In the genomic region with DNA sequence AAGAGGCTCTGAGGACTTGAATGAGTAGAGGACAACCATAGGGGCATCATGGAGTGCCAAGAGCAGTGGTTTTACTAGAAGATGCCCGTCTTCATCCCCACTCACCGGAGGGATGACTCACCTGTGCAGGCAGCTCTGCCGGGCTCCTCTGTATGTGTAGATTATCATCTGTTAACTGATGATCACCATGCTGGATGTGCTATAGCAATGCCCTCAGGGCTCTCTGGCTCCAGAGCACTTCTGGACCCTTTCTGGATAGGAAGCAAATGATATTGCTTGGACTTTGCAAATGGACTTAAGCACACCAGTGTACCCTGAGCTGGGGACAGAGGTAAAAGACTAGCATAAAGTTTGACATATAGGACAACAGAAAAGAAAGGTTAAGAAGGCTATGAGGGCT, we compare ENCODE assay signal across 25 cellular contexts. TPM values are rescaled to one million over a fixed set of nuclear protein-coding genes. Genes with fewer than 3 reads are reported as not detected.
DNase-seq lines count a peak whose midpoint lies in the region; ATAC-seq, FAIRE-seq and TF ChIP-seq lines count a peak whose summit lies in the region.
"Had no signal": no experiment of that assay in that cellular context is flagged by ENCODE, and none has a peak within 500 bp of the region (broad histone marks: within the 10 kb centered on the region; RNA-seq: fewer than 3 reads in every experiment).

No MANE protein-coding gene starts in this region.

- H3K36me3 Mint-ChIP-seq in WTC11 = no peaks in the 10 kb centered on the region
- H3K36me3 Mint-ChIP-seq: IgD-negative memory B cell, type B pancreatic cell had no signal

- H3K27me3 ChIP-seq in HepG2 (ENCODE audit: control insufficient read depth in 1 of 2, insufficient read depth in 2 of 2, low read length in 2 of 2) (no peaks in the 10 kb centered on the region), right lobe of liver (no peaks in the 10 kb centered on the region), body of pancreas (no peaks in the 10 kb centered on the region), lower lobe of right lung (ENCODE audit: low read depth) (no peaks in the 10 kb centered on the region)
- H3K27me3 ChIP-seq: BLaER1 treated with 17β-estradiol and CSF1 and Interleukin-3, amounts not matched to agents 10 nM and 100 nM; gastrocnemius medialis had no signal

- no TSS peak for BruUV-seq in HepG2 (replicated peaks; lab: Mats Ljungman, UMichigan)

- H2AFZ ChIP-seq in HepG2 (ENCODE audit: low read length) = no peak overlapping the region

- 96% methylated on average over 3 of the region's 3 CpGs for WGBS in HepG2 (ENCODE audit: low lambda C conversion rate)
- no CpG with 5 or more reads among the region's 3 CpGs for WGBS in right lobe of liver (ENCODE audit: insufficient coverage, low coverage, low lambda C conversion rate, missing lambda C conversion rate)
- 77 to 78% methylated on average over 3 of the region's 3 CpGs for WGBS in body of pancreas, 2 donors

- no peak for FAIRE-seq in HepG2 (lab: Jason Lieb, UNC)

- H3K9ac ChIP-seq in HepG2 (ENCODE audit: insufficient read depth, low read depth, low read length) = peak overlapping the region; percentile 60
- H3K9ac ChIP-seq: BLaER1 treated with 17β-estradiol and CSF1 and Interleukin-3, amounts not matched to agents 10 nM and 100 nM had no signal

- H3K9me3 ChIP-seq in HepG2 (ENCODE audit: low read length) = no peaks in the 10 kb centered on the region
- no peaks in the 10 kb centered on the region for H3K9me3 ChIP-seq in right lobe of liver
- H3K9me3 ChIP-seq in body of pancreas = no peaks in the 10 kb centered on the region
- no peaks in the 10 kb centered on the region for H3K9me3 ChIP-seq in lower lobe of right lung
- H3K9me3 ChIP-seq: gastrocnemius medialis had no signal

- no peak overlapping the region for H3K27ac Mint-ChIP-seq in WTC11
- H3K27ac Mint-ChIP-seq: IgD-negative memory B cell, nephron progenitor cell had no signal

- H3K4me2 ChIP-seq in HepG2 (ENCODE audit: low read depth, low read length) = no peak overlapping the region

- POLR2A ChIA-PET in HepG2 (lab: Yijun Ruan, JAX) (interaction anchor here (2.8 to 3.1 kb wide), 2 partner anchors 11 to 17 kb away, joined by 16 to 42 read pairs; a partner anchor contains a TSS), WTC11 (lab: Charles Lee) (no interaction called here)

- H3K4me3 Mint-ChIP-seq in WTC11 = no peak overlapping the region
- H3K4me3 Mint-ChIP-seq: IgD-negative memory B cell; nephron progenitor cell; stimulated activated naive CD8-positive, alpha-beta T cell treated with anti-CD3 and anti-CD28 coated beads, Interleukin-15, amount 100 ng/mL, for 72 hours; type B pancreatic cell had no signal

- peaks cover 6% of the 10 kb centered on the region; the same call in 1 of the 2 replicates for H3K9me3 Mint-ChIP-seq in WTC11
- H3K9me3 Mint-ChIP-seq: IgD-negative memory B cell, type B pancreatic cell had no signal

- ATAC-seq in HepG2 = no peak
- no peak for ATAC-seq in right lobe of liver
- no peak for ATAC-seq in body of pancreas
- ATAC-seq in lower lobe of right lung = no peak
- ATAC-seq in GM18907 (IDR thresholded peaks at IDR 0.05; ENCODE audit: unreplicated experiment) = no peak
- no peak for ATAC-seq in WTC11
- ATAC-seq: gastrocnemius medialis; left colon; stimulated activated naive CD8-positive, alpha-beta T cell treated with anti-CD3 and anti-CD28 coated beads, Interleukin-15, amount 100 ng/mL, for 72 hours had no signal

- H3K4me1 ChIP-seq in HepG2 (ENCODE audit: insufficient read depth, low read length) (peaks cover 67% of the 10 kb centered on the region), right lobe of liver (peaks cover 0 to 18% (median 4%) of the 10 kb centered on the region in 4 donors), body of pancreas (peaks cover 44% of the 10 kb centered on the region), lower lobe of right lung (peaks cover 35% of the 10 kb centered on the region)

- H3K27me3 Mint-ChIP-seq in WTC11 (ENCODE audit: low read depth) = no peaks in the 10 kb centered on the region
- H3K27me3 Mint-ChIP-seq: IgD-negative memory B cell; stimulated activated naive CD8-positive, alpha-beta T cell treated with anti-CD3 and anti-CD28 coated beads, Interleukin-15, amount 100 ng/mL, for 72 hours; type B pancreatic cell had no signal

- TF ChIP-seq EP300 in HepG2 (IDR thresholded peaks at IDR 0.05; ENCODE audit: low read depth in 2 of 2, low read length in 2 of 2) = no peak
- TF ChIP-seq EP300 in HepG2 (CRISPR knock-in tag; IDR thresholded peaks at IDR 0.05; ENCODE audit: borderline replicate concordance) = no peak

- no peaks in the 10 kb centered on the region for H3K4me1 Mint-ChIP-seq in WTC11
- H3K4me1 Mint-ChIP-seq: nephron progenitor cell had no signal

- in situ Hi-C loops in HepG2 (cut with HindIII; ENCODE audit: extremely low pct_ligation_motif_present, low pct_unique_long_range_greater_than_20kb) = no loop called here

- H3K79me2 ChIP-seq in HepG2 (ENCODE audit: insufficient read depth, low read length) = peaks cover 20% of the 10 kb centered on the region

- no peak for TF ChIP-seq POLR2A in HepG2 (IDR thresholded peaks at IDR 0.05; ENCODE audit: insufficient read depth in 1 of 2, low read depth in 2 of 2, low read length in 2 of 2)
- TF ChIP-seq POLR2A in right lobe of liver (IDR thresholded peaks at IDR 0.05) = no peak
- no peak for TF ChIP-seq POLR2A in body of pancreas (IDR thresholded peaks at IDR 0.05)

- intact Hi-C loops in HepG2 (cut with micrococcal nuclease; ENCODE audit: unreplicated experiment) (loop anchor here (2.0 kb wide), 2 partner anchors 103 to 337 kb away; no protein-coding TSS in a partner anchor), right lobe of liver (cut with DNase I) (no loop called here), body of pancreas (cut with DNase I) (no loop called here), lower lobe of right lung (cut with DNase I) (no loop called here)

- no peaks in the 10 kb centered on the region for H4K20me1 ChIP-seq in HepG2 (ENCODE audit: insufficient read depth, low read length)
- H4K20me1 ChIP-seq: BLaER1 treated with 17β-estradiol and CSF1 and Interleukin-3, amounts not matched to agents 10 nM and 100 nM had no signal

- DNase-seq in HepG2 (ENCODE audit: low spot score) = no peak
- no peak for DNase-seq in right lobe of liver
- no peak for DNase-seq in body of pancreas
- DNase-seq in lower lobe of right lung = no peak
- DNase-seq in WTC11 (ENCODE audit: low spot score) = no peak
- DNase-seq in putamen (ENCODE audit: low spot score) = no peak
- DNase-seq in cerebellar nuclear complex (lab: John Stamatoyannopoulos, UW) = no peak
- DNase-seq: activated CD4-positive, alpha-beta T cell treated with anti-CD3 and anti-CD28 coated beads, Interleukin-2, amount 50 U/mL, for 4 hours; activated gamma-delta T cell; amniotic stem cell; caudate nucleus; gastrocnemius medialis; GDM1; left colon; MM.1S; NCI-H1436 treated with DMSO at 0.1 percent for 48 hours; NCI-H526 treated with DMSO at 0.1 percent for 48 hours; nephron progenitor cell; SIG-M5; stimulated activated CD4-positive, alpha-beta T cell treated with anti-CD3 and anti-CD28 coated beads, Interleukin-2, amount 100 ng/mL, for 48 hours; stimulated activated naive CD8-positive, alpha-beta T cell treated with anti-CD3 and anti-CD28 coated beads, Interleukin-15, amount 100 ng/mL, for 72 hours had no signal

- no peak for TF ChIP-seq CTCF in HepG2 (CRISPR knock-in tag; IDR thresholded peaks at IDR 0.05)
- no peak for TF ChIP-seq CTCF in right lobe of liver (IDR thresholded peaks at IDR 0.05)
- no peak for TF ChIP-seq CTCF in body of pancreas (IDR thresholded peaks at IDR 0.05)
- no peak for TF ChIP-seq CTCF in lower lobe of right lung (IDR thresholded peaks at IDR 0.05)
- TF ChIP-seq CTCF in WTC11 (IDR thresholded peaks at IDR 0.05) = no peak

- H3K27ac ChIP-seq in HepG2 (ENCODE audit: extremely low read length, insufficient read depth, low read length) = peak overlapping the region; percentile 98
- H3K27ac ChIP-seq in right lobe of liver = peak overlapping the region in 1 of 3 donors; percentile 84
- peak overlapping the region; percentile 84 to 91 (median 88) for H3K27ac ChIP-seq in body of pancreas
- peak overlapping the region; percentile 61 for H3K27ac ChIP-seq in lower lobe of right lung
- H3K27ac ChIP-seq: BLaER1 treated with 17β-estradiol and CSF1 and Interleukin-3, amounts not matched to agents 10 nM and 100 nM; gastrocnemius medialis had no signal

- CTCF ChIA-PET in HepG2 (lab: Yijun Ruan, JAX; ENCODE audit: low intra/inter-chr PET ratio, low total read pairs) = no interaction called here
- CTCF ChIA-PET in WTC11 (lab: Charles Lee) = no interaction called here

- no peak overlapping the region for H3K4me3 ChIP-seq in HepG2 (replicated peaks in 1 of 3; ENCODE audit: insufficient read depth in 1 of 3, low read depth in 2 of 3, low read length in 3 of 3)
- no peak overlapping the region for H3K4me3 ChIP-seq in right lobe of liver
- no peak overlapping the region for H3K4me3 ChIP-seq in body of pancreas
- H3K4me3 ChIP-seq in lower lobe of right lung = no peak overlapping the region
- H3K4me3 ChIP-seq: BLaER1 treated with 17β-estradiol and CSF1 and Interleukin-3, amounts not matched to agents 10 nM and 100 nM; gastrocnemius medialis had no signal

- TF ChIP-seq RAD21 in HepG2 (CRISPR knock-in tag; IDR thresholded peaks at IDR 0.05) = no peak

- no peaks in the 10 kb centered on the region for H3K36me3 ChIP-seq in HepG2 (replicated peaks in 1 of 2; ENCODE audit: control insufficient read depth in 1 of 2, insufficient read depth in 2 of 2, low read length in 2 of 2)
- H3K36me3 ChIP-seq in right lobe of liver = no peaks in the 10 kb centered on the region
- H3K36me3 ChIP-seq in body of pancreas (replicated peaks in 1 of 2; ENCODE audit: insufficient read depth in 1 of 2, low read depth in 2 of 2) = no peaks in the 10 kb centered on the region
- H3K36me3 ChIP-seq in lower lobe of right lung = no peaks in the 10 kb centered on the region
- H3K36me3 ChIP-seq: BLaER1 treated with 17β-estradiol and CSF1 and Interleukin-3, amounts not matched to agents 10 nM and 100 nM; gastrocnemius medialis had no signal

RNA-seq across cellular contexts. Expression of a gene that starts 10.2 kb away (rescaled TPM):
- total RNA-seq in HepG2 (2016; rRNA removed; fragmentation: Illumina TruSeq; extraction: Trizol) (68.1 and 82.2 TPM in 2 replicates), right lobe of liver (10 to 100 TPM; 24.9 to 52.6 (median 45.5) TPM), body of pancreas (100 to 1,000 TPM in 1 of 2 donors, 10 to 100 TPM in 1; 91.8 to 143 TPM), lower lobe of right lung (289 TPM), WTC11 (2021) (6.7 to 9.6 TPM (median 7.7 TPM) in 3 replicates)
- 25.9 and 27.4 TPM in 2 replicates for total RNA-seq in HepG2 (2016; cell fraction: cytosol; rRNA removed; fragmentation: Illumina TruSeq; extraction: Trizol; ENCODE audit: low read depth)
- total RNA-seq in HepG2 (2016; cell fraction: insoluble cytoplasmic fraction; rRNA removed; fragmentation: Illumina TruSeq; extraction: Trizol) = 66.0 and 82.3 TPM in 2 replicates
- 67.6 and 68.8 TPM in 2 replicates for total RNA-seq in HepG2 (2016; cell fraction: membrane; rRNA removed; fragmentation: Illumina TruSeq; extraction: Trizol)
- total RNA-seq in HepG2 (2016; cell fraction: nucleus; rRNA removed; fragmentation: Illumina TruSeq; extraction: Trizol) = 134 and 135 TPM in 2 replicates
- polyA plus RNA-seq in HepG2 (2011; rRNA removed) = 187 and 204 TPM in 2 replicates
- polyA plus RNA-seq in HepG2 (2011; cell fraction: cytosol; rRNA removed) = 141 and 194 TPM in 2 replicates
- 105 and 123 TPM in 2 replicates for polyA plus RNA-seq in HepG2 (2011; cell fraction: nucleus; rRNA removed)
- 125 and 162 TPM in 2 replicates for polyA plus RNA-seq in HepG2 (2012)
- polyA plus RNA-seq in HepG2 (2016; cell fraction: cytosol; fragmentation: Illumina TruSeq; extraction: Trizol; ENCODE audit: low read depth) = 8.6 and 9.7 TPM in 2 replicates
- polyA plus RNA-seq in HepG2 (2016; cell fraction: insoluble cytoplasmic fraction; fragmentation: Illumina TruSeq; extraction: Trizol; ENCODE audit: low read depth) = 68.0 and 70.0 TPM in 2 replicates
- polyA plus RNA-seq in HepG2 (2016; cell fraction: membrane; fragmentation: Illumina TruSeq; extraction: Trizol; ENCODE audit: low read depth) = 38.2 and 38.9 TPM in 2 replicates
- 134 and 138 TPM in 2 replicates for polyA plus RNA-seq in HepG2 (2016; cell fraction: nucleus; fragmentation: Illumina TruSeq; extraction: Trizol; ENCODE audit: insufficient read depth, low read depth)
- 24.1 and 399 TPM in 2 replicates for polyA minus RNA-seq in HepG2 (2011; rRNA and poly(A)+ RNA removed; ENCODE audit: low replicate concordance)
- 188 and 237 TPM in 2 replicates for polyA minus RNA-seq in HepG2 (2011; cell fraction: cytosol; rRNA and poly(A)+ RNA removed)
- polyA minus RNA-seq in HepG2 (2011; cell fraction: nucleus; rRNA and poly(A)+ RNA removed) = 353 and 432 TPM in 2 replicates
